ENCODE assay signal across 10 cellular contexts in genomic region chr13:28429685-28430290, GRCh38.
A peak's percentile ranks its signal among the peaks of the same experiment; 100 is the strongest.
DNase-seq lines count a peak whose midpoint lies in the region; ATAC-seq, FAIRE-seq and TF ChIP-seq lines count a peak whose summit lies in the region.
"Had no signal": no experiment of that assay in that cellular context is flagged by ENCODE, and none has a peak within 500 bp of the region (broad histone marks: within the 10 kb centered on the region; RNA-seq: fewer than 3 reads in every experiment).

No MANE protein-coding gene starts in this region.

- TSS peak; percentile 87 for BruUV-seq in GM12878 (replicated peaks; lab: Mats Ljungman, UMichigan)

- TF ChIP-seq EP300 in GM12878 (IDR thresholded peaks at IDR 0.05; ENCODE audit: borderline replicate concordance in 1 of 2, control insufficient read depth in 1 of 2, low read depth in 2 of 2, low read length in 2 of 2): peak; percentile 62 to 87

- POLR2A ChIA-PET in GM12878 (lab: Charles Lee): interaction anchor here (1.0 to 1.2 kb wide), 2 partner anchors 228 to 229 kb away, joined by 3 read pairs; partner anchors contain the start of gene POMP

- H3K4me3 ChIP-seq in GM12878 (peak overlapping the region; percentile 58), prostate gland (no peak overlapping the region), BE2C (ENCODE audit: low read depth, low read length) (no peak overlapping the region)

- H3K4me2 ChIP-seq in GM12878 (ENCODE audit: control insufficient read depth, insufficient read depth): peak overlapping the region; percentile 89

- TF ChIP-seq RAD21 in GM12878 (IDR thresholded peaks at IDR 0.05; ENCODE audit: insufficient read depth, low read depth, low read length): no peak

- H3K27me3 ChIP-seq in GM12878 (replicated peaks in 1 of 2; ENCODE audit: control insufficient read depth in 2 of 2, insufficient read depth in 2 of 2, low read length in 1 of 2): no peaks in the 10 kb centered on the region
- no peaks in the 10 kb centered on the region for H3K27me3 ChIP-seq in prostate gland (replicated peaks; ENCODE audit: insufficient read depth)
- no peaks in the 10 kb centered on the region for H3K27me3 ChIP-seq in BE2C

- peak overlapping the region; percentile 72 for H3K9ac ChIP-seq in GM12878 (ENCODE audit: control insufficient read depth, insufficient read depth, low read length)

- in situ Hi-C loops in GM12878 (cut with MboI): no loop called here

- H3K4me1 ChIP-seq in GM12878 (ENCODE audit: control insufficient read depth, insufficient read depth, low read length) (peaks cover 18% of the 10 kb centered on the region; the same call in 1 of the 2 replicates), prostate gland (replicated peaks) (no peaks in the 10 kb centered on the region), BE2C (peaks cover 15% of the 10 kb centered on the region)

- H3K9me3 ChIP-seq in GM12878 (replicated peaks; ENCODE audit: control insufficient read depth, insufficient read depth, low read length): no peaks in the 10 kb centered on the region; the same call in 2 of the 3 replicates
- no peaks in the 10 kb centered on the region for H3K9me3 ChIP-seq in prostate gland
- H3K9me3 ChIP-seq in BE2C: no peaks in the 10 kb centered on the region

- under 1% methylated on average over 10 of the region's 10 CpGs for WGBS in GM12878 (ENCODE audit: insufficient coverage, insufficient replicate concordance, low lambda C conversion rate, missing lambda C conversion rate)
- WGBS in prostate gland: 60% methylated on average over 10 of the region's 10 CpGs

- intact Hi-C loops in GM12878 (cut with micrococcal nuclease; ENCODE audit: unreplicated experiment): loop anchor here (1.0 to 5.0 kb wide), 5 partner anchors 28 to 229 kb away; partner anchors contain the start of gene POMP
- intact Hi-C loops in prostate gland (cut with DNase I): no loop called here

- RAD21 ChIA-PET in GM12878 (lab: Charles Lee; ENCODE audit: unreplicated experiment): interaction anchor here (0.6 to 1.7 kb wide), 11 partner anchors 16 to 229 kb away, joined by 3 to 9 read pairs (median 5); partner anchors contain the start of gene POMP

- H3K36me3 ChIP-seq in GM12878 (ENCODE audit: control insufficient read depth in 2 of 2, insufficient read depth in 2 of 2, low read length in 1 of 2) (peaks cover 0 to 4% of the 10 kb centered on the region in 2 experiments; a peak in 1 of 4 replicates), prostate gland (no peaks in the 10 kb centered on the region), BE2C (no peaks in the 10 kb centered on the region)

- H2AFZ ChIP-seq in GM12878 (ENCODE audit: control insufficient read depth, low read depth, low read length): peak overlapping the region; percentile 86

- peak; percentile 98 for FAIRE-seq in GM12878 (lab: Jason Lieb, UNC)
- FAIRE-seq: frontal cortex had no signal

- no peaks in the 10 kb centered on the region for H4K20me1 ChIP-seq in GM12878 (ENCODE audit: control insufficient read depth, insufficient read depth)

- peak; percentile 44 for DNase-seq in GM10266 (ENCODE audit: extremely low spot score)
- peak; percentile 84 for DNase-seq in GM12878 (ENCODE audit: low read depth, low spot score)
- no peak for DNase-seq in NCI-H1105 treated with DMSO at 0.1 percent for 48 hours (lab: John Stamatoyannopoulos, UW)
- no peak for DNase-seq in HuH-7.5 (ENCODE audit: low spot score)
- no peak for DNase-seq in prostate gland (ENCODE audit: low spot score)
- DNase-seq in BE2C: no peak
- DNase-seq: NCI-H2227 treated with DMSO at 0.1 percent for 48 hours had no signal

- ATAC-seq in GM21367 (IDR thresholded peaks at IDR 0.05; ENCODE audit: unreplicated experiment): peak; percentile 92
- ATAC-seq in HG03175 (IDR thresholded peaks at IDR 0.05; ENCODE audit: unreplicated experiment): peak; percentile 95
- peak; percentile 89 for ATAC-seq in GM12878

- H3K79me2 ChIP-seq in GM12878 (ENCODE audit: control insufficient read depth, insufficient read depth, low read length): no peaks in the 10 kb centered on the region; the same call in 1 of the 2 replicates

- no peak for TF ChIP-seq CTCF in GM10266 (IDR thresholded peaks at IDR 0.05; ENCODE audit: control insufficient read depth, insufficient read depth, low read depth, missing control alignments)
- TF ChIP-seq CTCF in GM12878 (IDR thresholded peaks at IDR 0.05 in 2 of 3, conservative IDR thresholded peaks at IDR 0.05 in 1 of 3; ENCODE audit: control insufficient read depth in 2 of 3, extremely low read depth in 1 of 3, insufficient read depth in 1 of 3, low read depth in 3 of 3, low read length in 3 of 3): no peak
- TF ChIP-seq CTCF in prostate gland (IDR thresholded peaks at IDR 0.05): no peak
- no peak for TF ChIP-seq CTCF in BE2C (IDR thresholded peaks at IDR 0.05; ENCODE audit: low read depth, low read length)

- H3K27ac ChIP-seq in GM12878 (ENCODE audit: control insufficient read depth, insufficient read depth): peak overlapping the region; percentile 96
- H3K27ac ChIP-seq in prostate gland: no peak overlapping the region

- SMC1A ChIA-PET in GM12878 (lab: Charles Lee; ENCODE audit: uncharacterized antibody, unreplicated experiment): interaction anchor here (0.7 to 2.1 kb wide), 15 partner anchors 11 to 234 kb away, joined by 3 to 9 read pairs (median 4); partner anchors contain the start of gene POMP

- CTCF ChIA-PET in GM12878 (lab: Yijun Ruan, JAX): interaction anchor here (0.7 to 1.7 kb wide), 6 partner anchors 16 to 226 kb away, joined by 3 to 9 read pairs (median 4); no protein-coding TSS in a partner anchor

- TF ChIP-seq POLR2A in GM12878 (IDR thresholded peaks at IDR 0.05; ENCODE audit: low read depth, low read length) (no peak), prostate gland (IDR thresholded peaks at IDR 0.05) (no peak)

TF ChIP-seq in GM12878, 131 proteins besides CTCF, POLR2A, EP300 and RAD21 (continues in another document):
- no peak for TF ChIP-seq NR2C2 (IDR thresholded peaks at IDR 0.05; ENCODE audit: borderline replicate concordance, control insufficient read depth, insufficient read length, low read depth)
- TF ChIP-seq, protein P1, sequence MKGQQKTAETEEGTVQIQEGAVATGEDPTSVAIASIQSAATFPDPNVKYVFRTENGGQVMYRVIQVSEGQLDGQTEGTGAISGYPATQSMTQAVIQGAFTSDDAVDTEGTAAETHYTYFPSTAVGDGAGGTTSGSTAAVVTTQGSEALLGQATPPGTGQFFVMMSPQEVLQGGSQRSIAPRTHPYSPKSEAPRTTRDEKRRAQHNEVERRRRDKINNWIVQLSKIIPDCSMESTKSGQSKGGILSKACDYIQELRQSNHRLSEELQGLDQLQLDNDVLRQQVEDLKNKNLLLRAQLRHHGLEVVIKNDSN (IDR thresholded peaks at IDR 0.05; ENCODE audit: borderline replicate concordance, extremely low read length, insufficient read depth, low read depth, low read length): no peak
- no peak for TF ChIP-seq NR2C1 (IDR thresholded peaks at IDR 0.05)
- 0 out of 2 replicates have a peak, but pooled peaks have one; percentile 18 for TF ChIP-seq YY1 (IDR thresholded peaks at IDR 0.05; ENCODE audit: low read depth, low read length)
- TF ChIP-seq SREBF1 (IDR thresholded peaks at IDR 0.05; ENCODE audit: low read length): 0 out of 2 replicates have a peak, but pooled peaks have one; percentile 13
- TF ChIP-seq ZBTB4 (CRISPR knock-in tag; IDR thresholded peaks at IDR 0.05): no peak
- peak; percentile 64; the same call in 1 of the 2 replicates for TF ChIP-seq NBN (IDR thresholded peaks at IDR 0.05)
- TF ChIP-seq, protein P2, sequence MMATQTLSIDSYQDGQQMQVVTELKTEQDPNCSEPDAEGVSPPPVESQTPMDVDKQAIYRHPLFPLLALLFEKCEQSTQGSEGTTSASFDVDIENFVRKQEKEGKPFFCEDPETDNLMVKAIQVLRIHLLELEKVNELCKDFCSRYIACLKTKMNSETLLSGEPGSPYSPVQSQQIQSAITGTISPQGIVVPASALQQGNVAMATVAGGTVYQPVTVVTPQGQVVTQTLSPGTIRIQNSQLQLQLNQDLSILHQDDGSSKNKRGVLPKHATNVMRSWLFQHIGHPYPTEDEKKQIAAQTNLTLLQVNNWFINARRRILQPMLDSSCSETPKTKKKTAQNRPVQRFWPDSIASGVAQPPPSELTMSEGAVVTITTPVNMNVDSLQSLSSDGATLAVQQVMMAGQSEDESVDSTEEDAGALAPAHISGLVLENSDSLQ (IDR thresholded peaks at IDR 0.05): peak; percentile 43; the same call in 1 of the 2 replicates
- TF ChIP-seq CBX3 (IDR thresholded peaks at IDR 0.05; ENCODE audit: borderline replicate concordance, low read depth): no peak
- 0 out of 2 replicates have a peak, but pooled peaks have one; percentile 11 for TF ChIP-seq HDGF (IDR thresholded peaks at IDR 0.05)

Comparison
In these comparisons a context has a peak if more than half of its experiments do, and no peak if none do; other contexts are left out.
1. DNase-seq: peak in GM10266 (single experiment) and GM12878 (single experiment); none in NCI-H1105 treated with DMSO at 0.1 percent for 48 hours (single experiment), HuH-7.5 (single experiment), prostate gland (single experiment) and BE2C (single experiment).
2. Peak in every context shown above with its lines, with median percentiles within 50 percentile points of each other: ATAC-seq.